8 cellular contexts compared by ENCODE assay signal in the genomic region with DNA sequence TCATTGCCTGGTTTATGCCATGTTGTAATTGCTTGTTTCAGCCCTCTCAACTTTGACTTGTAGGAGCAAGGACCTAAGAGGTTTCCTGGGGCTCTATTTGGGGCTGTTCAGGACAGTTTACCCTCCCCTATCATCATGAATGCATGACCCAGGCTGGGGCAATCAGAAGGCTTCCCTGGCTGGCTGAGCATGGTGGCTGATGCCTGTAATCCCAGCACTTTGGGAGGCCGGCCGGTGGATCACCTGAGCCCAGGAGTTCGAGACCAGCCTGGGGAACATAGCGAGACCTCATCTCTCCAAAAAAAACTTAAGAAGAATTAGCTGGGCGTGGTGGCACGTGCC. TPM values are rescaled to one million over a fixed set of nuclear protein-coding genes. Genes with fewer than 3 reads are reported as not detected.
DNase-seq lines count a peak whose midpoint lies in the region; ATAC-seq lines count a peak whose summit lies in the region.

No MANE protein-coding gene starts in this region.

- H3K4me1 ChIP-seq in HAP-1: peaks cover 5% of the 10 kb centered on the region

- H3K27me3 Mint-ChIP-seq in activated T-helper 2 cell treated with anti-CD3 and anti-CD28 coated beads, Interferon-gamma antibody, Interleukin-2, Interleukin-4, amounts not matched to agents 10 μg/mL and 5 μg/mL and 100 μg/mL, durations not matched to agents 14 hours and 24 hours and 36 hours (ENCODE audit: low read depth): no peaks in the 10 kb centered on the region
- peaks cover 4 to 8% of the 10 kb centered on the region in 2 donors for H3K27me3 Mint-ChIP-seq in stimulated activated naive B cell treated with anti-CD40 and anti-IgM and Interleukin-4, amounts not matched to agents 10 μg/mL and 1 μg/mL and 100 μg/mL, for 72 hours

- no peaks in the 10 kb centered on the region for H3K9me3 ChIP-seq in HAP-1

- H3K36me3 Mint-ChIP-seq in activated T-helper 2 cell treated with anti-CD3 and anti-CD28 coated beads, Interferon-gamma antibody, Interleukin-2, Interleukin-4, amounts not matched to agents 10 μg/mL and 5 μg/mL and 100 μg/mL, durations not matched to agents 14 hours and 24 hours and 36 hours (ENCODE audit: low read depth): no peaks in the 10 kb centered on the region
- no peaks in the 10 kb centered on the region for H3K36me3 Mint-ChIP-seq in stimulated activated naive B cell treated with anti-CD40 and anti-IgM and Interleukin-4, amounts not matched to agents 10 μg/mL and 1 μg/mL and 100 μg/mL, for 72 hours

- H3K4me1 Mint-ChIP-seq in activated T-helper 2 cell treated with anti-CD3 and anti-CD28 coated beads, Interferon-gamma antibody, Interleukin-2, Interleukin-4, amounts not matched to agents 10 μg/mL and 5 μg/mL and 100 μg/mL, durations not matched to agents 14 hours and 24 hours and 36 hours (ENCODE audit: low read depth): peaks cover 12% of the 10 kb centered on the region
- peaks cover 9 to 16% of the 10 kb centered on the region in 2 donors for H3K4me1 Mint-ChIP-seq in stimulated activated naive B cell treated with anti-CD40 and anti-IgM and Interleukin-4, amounts not matched to agents 10 μg/mL and 1 μg/mL and 100 μg/mL, for 72 hours

- no peak for DNase-seq in HAP-1 (ENCODE audit: low spot score in 2 of 2)
- no peak for DNase-seq in activated T-helper 2 cell treated with anti-CD3 and anti-CD28 coated beads, Interferon-gamma antibody, Interleukin-2, Interleukin-4, amounts not matched to agents 10 μg/mL and 5 μg/mL and 100 μg/mL, durations not matched to agents 14 hours and 24 hours and 36 hours (ENCODE audit: low spot score)
- DNase-seq in stimulated activated naive B cell treated with anti-CD40 and anti-IgM and Interleukin-4, amounts not matched to agents 10 μg/mL and 1 μg/mL and 100 μg/mL, for 72 hours: no peak
- no peak for DNase-seq in NCI-H2171 (lab: John Stamatoyannopoulos, UW)

- in situ Hi-C loops in HAP-1 (cut with MboI; ENCODE audit: low sequenced_read_pairs): no loop called here

- no peaks in the 10 kb centered on the region for H3K9me3 Mint-ChIP-seq in activated T-helper 2 cell treated with anti-CD3 and anti-CD28 coated beads, Interferon-gamma antibody, Interleukin-2, Interleukin-4, amounts not matched to agents 10 μg/mL and 5 μg/mL and 100 μg/mL, durations not matched to agents 14 hours and 24 hours and 36 hours
- H3K9me3 Mint-ChIP-seq in stimulated activated naive B cell treated with anti-CD40 and anti-IgM and Interleukin-4, amounts not matched to agents 10 μg/mL and 1 μg/mL and 100 μg/mL, for 72 hours: no peaks in the 10 kb centered on the region

- ATAC-seq in stimulated activated naive B cell treated with anti-CD40 and anti-IgM and Interleukin-4, amounts not matched to agents 10 μg/mL and 1 μg/mL and 100 μg/mL, for 72 hours (replicated peaks): peak in 1 of 2 donors; percentile 19
- no peak for ATAC-seq in GM18520 (IDR thresholded peaks at IDR 0.05; ENCODE audit: unreplicated experiment)
- ATAC-seq in HG03565 (IDR thresholded peaks at IDR 0.05; ENCODE audit: unreplicated experiment): no peak
- no peak for ATAC-seq in GM21825 (IDR thresholded peaks at IDR 0.05; ENCODE audit: unreplicated experiment)

- H3K27ac Mint-ChIP-seq in activated T-helper 2 cell treated with anti-CD3 and anti-CD28 coated beads, Interferon-gamma antibody, Interleukin-2, Interleukin-4, amounts not matched to agents 10 μg/mL and 5 μg/mL and 100 μg/mL, durations not matched to agents 14 hours and 24 hours and 36 hours: no peak overlapping the region
- no peak overlapping the region for H3K27ac Mint-ChIP-seq in stimulated activated naive B cell treated with anti-CD40 and anti-IgM and Interleukin-4, amounts not matched to agents 10 μg/mL and 1 μg/mL and 100 μg/mL, for 72 hours

- H3K4me3 ChIP-seq in HAP-1 (peak overlapping the region; percentile 21), iPS-11a (ENCODE audit: low read depth, low read length) (peak overlapping the region; percentile 35)

- intact Hi-C loops in activated T-helper 2 cell treated with anti-CD3 and anti-CD28 coated beads, Interferon-gamma antibody, Interleukin-2, Interleukin-4, amounts not matched to agents 10 μg/mL and 5 μg/mL and 100 μg/mL, durations not matched to agents 14 hours and 24 hours and 36 hours (cut with micrococcal nuclease): no loop called here

- no peaks in the 10 kb centered on the region for H3K27me3 ChIP-seq in HAP-1 (ENCODE audit: low read depth)

- H3K36me3 ChIP-seq in HAP-1 (replicated peaks): no peaks in the 10 kb centered on the region

- peak overlapping the region; percentile 26 for H3K4me3 Mint-ChIP-seq in activated T-helper 2 cell treated with anti-CD3 and anti-CD28 coated beads, Interferon-gamma antibody, Interleukin-2, Interleukin-4, amounts not matched to agents 10 μg/mL and 5 μg/mL and 100 μg/mL, durations not matched to agents 14 hours and 24 hours and 36 hours (ENCODE audit: low read depth)
- peak overlapping the region; percentile 72 to 82 for H3K4me3 Mint-ChIP-seq in stimulated activated naive B cell treated with anti-CD40 and anti-IgM and Interleukin-4, amounts not matched to agents 10 μg/mL and 1 μg/mL and 100 μg/mL, for 72 hours

RNA-seq across cellular contexts. Expression of a gene that starts 6.1 kb away (rescaled TPM):
- total RNA-seq in activated T-helper 2 cell treated with anti-CD3 and anti-CD28 coated beads, Interferon-gamma antibody, Interleukin-2, Interleukin-4, amounts not matched to agents 10 μg/mL and 5 μg/mL and 100 μg/mL, durations not matched to agents 14 hours and 24 hours and 36 hours: 198 and 208 TPM in 2 replicates

RNA-seq across cellular contexts. Expression of a gene that starts 11.4 kb away (rescaled TPM):
- total RNA-seq in activated T-helper 2 cell treated with anti-CD3 and anti-CD28 coated beads, Interferon-gamma antibody, Interleukin-2, Interleukin-4, amounts not matched to agents 10 μg/mL and 5 μg/mL and 100 μg/mL, durations not matched to agents 14 hours and 24 hours and 36 hours: 24.9 and 29.4 TPM in 2 replicates

RNA-seq across cellular contexts. Expression of a gene that starts 47.6 kb away (rescaled TPM):
- 462 and 464 TPM in 2 replicates for total RNA-seq in activated T-helper 2 cell treated with anti-CD3 and anti-CD28 coated beads, Interferon-gamma antibody, Interleukin-2, Interleukin-4, amounts not matched to agents 10 μg/mL and 5 μg/mL and 100 μg/mL, durations not matched to agents 14 hours and 24 hours and 36 hours

RNA-seq across cellular contexts. Expression of a gene that starts 54.8 kb away (rescaled TPM):
- total RNA-seq in activated T-helper 2 cell treated with anti-CD3 and anti-CD28 coated beads, Interferon-gamma antibody, Interleukin-2, Interleukin-4, amounts not matched to agents 10 μg/mL and 5 μg/mL and 100 μg/mL, durations not matched to agents 14 hours and 24 hours and 36 hours: 2.9 and 3.3 TPM in 2 replicates

RNA-seq across cellular contexts. Expression of a gene that starts 57.0 kb away (rescaled TPM):
- not detected in 2 replicates for total RNA-seq in activated T-helper 2 cell treated with anti-CD3 and anti-CD28 coated beads, Interferon-gamma antibody, Interleukin-2, Interleukin-4, amounts not matched to agents 10 μg/mL and 5 μg/mL and 100 μg/mL, durations not matched to agents 14 hours and 24 hours and 36 hours
